8 cellular contexts compared by ENCODE assay signal in the genomic region with DNA sequence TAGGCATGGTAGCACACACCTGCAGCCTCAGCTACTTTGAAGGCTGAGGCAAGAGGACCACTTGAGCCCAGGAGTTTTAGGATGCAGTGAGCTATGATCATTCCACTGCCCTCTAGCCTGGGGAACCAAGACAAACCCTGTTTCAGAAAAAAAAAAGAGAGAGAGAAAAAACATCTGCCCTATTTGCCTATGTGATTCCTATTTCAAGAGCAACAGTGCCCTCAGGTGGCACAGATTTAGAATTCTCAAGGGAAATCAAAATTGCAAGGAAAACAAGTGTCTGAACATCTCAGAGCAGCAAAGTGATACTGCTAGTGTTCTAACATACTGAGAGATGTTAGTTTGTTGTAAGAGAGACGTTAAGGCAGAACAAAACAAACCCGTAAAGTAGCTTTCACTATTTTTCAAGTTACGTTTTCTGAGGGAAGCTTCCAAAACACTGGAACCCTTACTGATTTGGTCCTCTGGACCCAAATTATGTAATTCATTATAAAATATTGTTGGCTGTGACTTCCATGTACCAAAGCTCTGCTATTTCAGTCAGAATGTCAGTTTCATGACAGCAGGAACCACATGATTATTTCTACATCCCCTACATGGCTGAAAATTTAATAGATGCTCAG. TPM values are rescaled to one million over a fixed set of nuclear protein-coding genes. Genes with fewer than 3 reads are reported as not detected.
DNase-seq lines count a peak whose midpoint lies in the region; ATAC-seq and TF ChIP-seq lines count a peak whose summit lies in the region.

No MANE protein-coding gene starts in this region.

- peak; percentile 63 for ATAC-seq in HCT116
- peak; percentile 69 for ATAC-seq in body of pancreas
- peak; percentile 69 for ATAC-seq in left lung

- peak; percentile 92 for TF ChIP-seq RAD21 in HCT116 (IDR thresholded peaks at IDR 0.05; ENCODE audit: low read depth)

- TF ChIP-seq CTCF in HCT116 (IDR thresholded peaks at IDR 0.05 in 2 of 3, conservative IDR thresholded peaks at IDR 0.05 in 1 of 3; ENCODE audit: borderline replicate concordance in 1 of 3, insufficient read depth in 1 of 3, low read depth in 2 of 3, low read length in 2 of 3) (peak; percentile 59 to 88 (median 77)), Loucy (conservative IDR thresholded peaks at IDR 0.05; ENCODE audit: low read length) (peak; percentile 89), body of pancreas (IDR thresholded peaks at IDR 0.05) (peak; percentile 22 to 71 (median 62)), left lung (IDR thresholded peaks at IDR 0.05) (peak; percentile 15 to 21), tibial nerve (IDR thresholded peaks at IDR 0.05) (peak; percentile 13 to 46 (median 38))

- no TSS peak for BruUV-seq in HCT116 (replicated peaks; lab: Mats Ljungman, UMichigan)

- H3K79me2 ChIP-seq in HCT116 (ENCODE audit: insufficient read depth, low read length) (no peaks in the 10 kb centered on the region), Loucy (ENCODE audit: insufficient read depth, low read length) (no peaks in the 10 kb centered on the region)

- no peak overlapping the region for H3K4me2 ChIP-seq in HCT116 (ENCODE audit: low read length)
- no peak overlapping the region for H3K4me2 ChIP-seq in Loucy (ENCODE audit: low read depth, low read length, poor library complexity, severe bottlenecking)

- no peak overlapping the region for H2AFZ ChIP-seq in HCT116 (ENCODE audit: low read depth, low read length, poor library complexity, severe bottlenecking)
- no peak overlapping the region for H2AFZ ChIP-seq in Loucy (ENCODE audit: low read length)

- no peaks in the 10 kb centered on the region for H3K4me1 ChIP-seq in HCT116 (ENCODE audit: control insufficient read depth in 1 of 2, insufficient read depth in 2 of 2, low read length in 2 of 2)
- no peaks in the 10 kb centered on the region for H3K4me1 ChIP-seq in Loucy (ENCODE audit: insufficient read depth, low read length, poor library complexity, severe bottlenecking)
- H3K4me1 ChIP-seq in body of pancreas, result peaks cover 11% of the 10 kb centered on the region
- H3K4me1 ChIP-seq in left lung, result no peaks in the 10 kb centered on the region
- peaks cover 0 to 29% (median 3%) of the 10 kb centered on the region in 4 donors for H3K4me1 ChIP-seq in tibial nerve

- peak in 2 of 3 donors; percentile 9 to 29 for DNase-seq in stimulated activated CD4-positive, alpha-beta T cell treated with anti-CD3 and anti-CD28 coated beads, Interleukin-12 subunit alpha, Interleukin-12 subunit beta, amount 100 ng/mL, for 48 hours (ENCODE audit: low read depth in 2 of 3, low spot score in 1 of 3)
- DNase-seq in stimulated activated CD4-positive, alpha-beta T cell treated with anti-CD3 and anti-CD28 coated beads, Interleukin-1b, Interleukin-23, amount 100 ng/mL, for 48 hours, result no peak
- DNase-seq in HCT116 (ENCODE audit: low read depth, low spot score) (peak; percentile 63), SK-N-DZ (ENCODE audit: low spot score) (peak; percentile 60), body of pancreas (peak; percentile 36 to 65 (median 42)), left lung (no peak), tibial nerve (ENCODE audit: low spot score in 2 of 2) (no peak)

- WGBS in body of pancreas, 2 donors, result 31 to 32% methylated on average over 3 of the region's 3 CpGs
- 55% methylated on average over 3 of the region's 3 CpGs for WGBS in tibial nerve, 2 donors

- no peaks in the 10 kb centered on the region for H4K20me1 ChIP-seq in HCT116 (ENCODE audit: insufficient read depth)
- no peaks in the 10 kb centered on the region for H4K20me1 ChIP-seq in Loucy (ENCODE audit: insufficient read depth, low read length, poor library complexity, severe bottlenecking)

- H3K9ac ChIP-seq in HCT116 (ENCODE audit: low read length) (no peak overlapping the region), Loucy (ENCODE audit: low read depth, low read length, poor library complexity, severe bottlenecking) (no peak overlapping the region)

- H3K9me3 ChIP-seq in HCT116 (ENCODE audit: control insufficient read depth in 1 of 2, insufficient read depth in 1 of 2, low read depth in 1 of 2, low read length in 2 of 2) (no peaks in the 10 kb centered on the region), Loucy (ENCODE audit: insufficient read depth, low read depth, low read length) (no peaks in the 10 kb centered on the region), body of pancreas (no peaks in the 10 kb centered on the region), left lung (no peaks in the 10 kb centered on the region), tibial nerve (no peaks in the 10 kb centered on the region)

- TF ChIP-seq EP300 in tibial nerve (IDR thresholded peaks at IDR 0.05), result no peak

- CTCF ChIA-PET in HCT116 (lab: Charles Lee), result interaction anchor here (0.9 to 2.3 kb wide), 5 partner anchors 8 to 661 kb away, joined by 3 to 22 read pairs (median 4); a partner anchor contains a TSS

- H3K4me3 ChIP-seq in HCT116 (replicated peaks in 1 of 2; ENCODE audit: low read depth in 1 of 2, low read length in 2 of 2) (no peak overlapping the region), Loucy (ENCODE audit: low read length, poor library complexity, severe bottlenecking) (no peak overlapping the region), body of pancreas (no peak overlapping the region), left lung (no peak overlapping the region), tibial nerve (no peak overlapping the region)

- H3K27ac ChIP-seq in HCT116 (ENCODE audit: low read depth, low read length) (no peak overlapping the region), body of pancreas (no peak overlapping the region), left lung (no peak overlapping the region), tibial nerve (no peak overlapping the region)

- intact Hi-C loops in HCT116 (cut with micrococcal nuclease), result loop anchor here (1.0 to 10.0 kb wide), 6 partner anchors 45 to 661 kb away; a partner anchor contains a TSS
- intact Hi-C loops in body of pancreas (cut with DNase I), result loop anchor here (10.0 kb wide), 1 partner anchor 477 kb away; no protein-coding TSS in a partner anchor
- intact Hi-C loops in left lung (cut with DNase I), result no loop called here

- no peaks in the 10 kb centered on the region for H3K27me3 ChIP-seq in HCT116 (ENCODE audit: insufficient read depth, low read length)
- H3K27me3 ChIP-seq in Loucy (ENCODE audit: insufficient read depth, low read length, poor library complexity, severe bottlenecking), result no peaks in the 10 kb centered on the region
- H3K27me3 ChIP-seq in body of pancreas, result no peaks in the 10 kb centered on the region
- no peaks in the 10 kb centered on the region for H3K27me3 ChIP-seq in left lung
- H3K27me3 ChIP-seq in tibial nerve, result no peaks in the 10 kb centered on the region

- H3K36me3 ChIP-seq in HCT116 (ENCODE audit: control insufficient read depth in 1 of 2, insufficient read depth in 2 of 2, low read length in 2 of 2), result no peaks in the 10 kb centered on the region; a peak in 1 of 4 replicates
- H3K36me3 ChIP-seq in Loucy (ENCODE audit: insufficient read depth, low read length), result no peaks in the 10 kb centered on the region; the same call in 1 of the 2 replicates
- H3K36me3 ChIP-seq in body of pancreas (replicated peaks in 1 of 2; ENCODE audit: insufficient read depth in 1 of 2, low read depth in 2 of 2), result peaks cover 0 to 2% of the 10 kb centered on the region in 2 donors
- H3K36me3 ChIP-seq in left lung, result peaks cover 0 to 39% of the 10 kb centered on the region in 2 donors
- H3K36me3 ChIP-seq in tibial nerve, result peaks cover 0 to 58% (median 8%) of the 10 kb centered on the region in 3 donors

- POLR2A ChIA-PET in HCT116 (lab: Charles Lee), result no interaction called here

- RAD21 ChIA-PET in HCT116 (lab: Charles Lee; ENCODE audit: low non-redundant PET in 1 of 2, low total read pairs in 2 of 2, uncharacterized antibody in 2 of 2, unreplicated experiment in 2 of 2), result interaction anchor here in 1 of 2 experiments (1.3 to 1.4 kb wide), 2 partner anchors 82 to 471 kb away, joined by 3 to 4 read pairs; no protein-coding TSS in a partner anchor

- H3F3A ChIP-seq in Loucy (ENCODE audit: low read depth), result no peaks in the 10 kb centered on the region

- H3K9me2 ChIP-seq in HCT116 (ENCODE audit: insufficient read depth), result no peaks in the 10 kb centered on the region
- no peaks in the 10 kb centered on the region for H3K9me2 ChIP-seq in Loucy (replicated peaks; ENCODE audit: low read depth, low read length)

- TF ChIP-seq POLR2A in HCT116 (IDR thresholded peaks at IDR 0.05; ENCODE audit: borderline replicate concordance, extremely low read depth, insufficient read depth, insufficient read length) (no peak), body of pancreas (IDR thresholded peaks at IDR 0.05) (no peak), tibial nerve (IDR thresholded peaks at IDR 0.05) (no peak)

TF ChIP-seq in HCT116, 20 proteins besides CTCF, POLR2A, EP300 and RAD21 (continues in another document):
- TF ChIP-seq, protein P1, sequence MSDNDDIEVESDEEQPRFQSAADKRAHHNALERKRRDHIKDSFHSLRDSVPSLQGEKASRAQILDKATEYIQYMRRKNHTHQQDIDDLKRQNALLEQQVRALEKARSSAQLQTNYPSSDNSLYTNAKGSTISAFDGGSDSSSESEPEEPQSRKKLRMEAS (IDR thresholded peaks at IDR 0.05), result no peak
- TF ChIP-seq, protein P2, sequence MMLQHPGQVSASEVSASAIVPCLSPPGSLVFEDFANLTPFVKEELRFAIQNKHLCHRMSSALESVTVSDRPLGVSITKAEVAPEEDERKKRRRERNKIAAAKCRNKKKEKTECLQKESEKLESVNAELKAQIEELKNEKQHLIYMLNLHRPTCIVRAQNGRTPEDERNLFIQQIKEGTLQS (IDR thresholded peaks at IDR 0.05), result no peak
- TF ChIP-seq SRF (IDR thresholded peaks at IDR 0.05; ENCODE audit: low read depth) (no peak), JUND (IDR thresholded peaks at IDR 0.05) (no peak), YY1 (IDR thresholded peaks at IDR 0.05; ENCODE audit: extremely low read depth, insufficient replicate concordance, low read depth, low read length) (no peak), ELF1 (IDR thresholded peaks at IDR 0.05; ENCODE audit: borderline replicate concordance, low read depth) (no peak), ZNF274 (IDR thresholded peaks at IDR 0.05; ENCODE audit: low read depth, low read length) (no peak), EGR1 (IDR thresholded peaks at IDR 0.05; ENCODE audit: low read depth) (no peak)

RNA-seq across cellular contexts. Expression of a gene that starts 7.9 kb away (rescaled TPM):
- total RNA-seq in HCT116 (2021; ENCODE audit: unreplicated experiment), result 5.0 TPM
- polyA plus RNA-seq in HCT116 (2012), result 4.1 and 4.6 TPM in 2 replicates
- 84.1 and 92.8 TPM in 2 replicates for polyA plus RNA-seq in SK-N-DZ (2014; cell fraction: cytosol; rRNA removed)
- polyA plus RNA-seq in SK-N-DZ (2014; cell fraction: nucleus; rRNA removed), result 133 and 166 TPM in 2 replicates
- total RNA-seq in body of pancreas, result 10 to 100 TPM; 25.4 to 40.2 TPM
- 10 to 100 TPM; 27.2 to 64.2 TPM for total RNA-seq in left lung
- total RNA-seq in tibial nerve, result 10 to 100 TPM; 35.7 to 95.3 (median 72.4) TPM

RNA-seq across cellular contexts. Expression of a gene that starts 15.2 kb away (rescaled TPM):
- total RNA-seq in HCT116 (2021; ENCODE audit: unreplicated experiment) (18.3 TPM), body of pancreas (10 to 100 TPM; 10.1 to 14.8 TPM), left lung (1 to 10 TPM; 8.5 to 9.6 TPM), tibial nerve (10 to 100 TPM; 13.1 to 29.4 (median 22.2) TPM)
- polyA plus RNA-seq in HCT116 (2012), result 6.0 and 7.7 TPM in 2 replicates
- 22.4 and 26.4 TPM in 2 replicates for polyA plus RNA-seq in SK-N-DZ (2014; cell fraction: cytosol; rRNA removed)
- 7.9 and 11.0 TPM in 2 replicates for polyA plus RNA-seq in SK-N-DZ (2014; cell fraction: nucleus; rRNA removed)

Comparison
In these comparisons a context has a peak if more than half of its experiments do, and no peak if none do; other contexts are left out.
1. DNase-seq: peak in stimulated activated CD4-positive, alpha-beta T cell treated with anti-CD3 and anti-CD28 coated beads, Interleukin-12 subunit alpha, Interleukin-12 subunit beta, amount 100 ng/mL, for 48 hours (2 of 3), HCT116 (single experiment), SK-N-DZ (single experiment) and body of pancreas (4 of 4); none in stimulated activated CD4-positive, alpha-beta T cell treated with anti-CD3 and anti-CD28 coated beads, Interleukin-1b, Interleukin-23, amount 100 ng/mL, for 48 hours (single experiment), left lung (0 of 2) and tibial nerve (0 of 2).
2. CTCF ChIP-seq: peak in every context shown above with its lines; median percentile 89 in Loucy; 77 in HCT116; 62 in body of pancreas; 38 in tibial nerve; 18 in left lung.
3. intact Hi-C loops: an anchor here in HCT116 (1.0 to 10.0 kb wide) and body of pancreas (10.0 kb wide); none called in left lung.
4. Peak in every context shown above with its lines, with median percentiles within 50 percentile points of each other: ATAC-seq.